8 cellular contexts compared by ENCODE assay signal in genomic region chr6:169723200-169723909, GRCh38. TPM values are rescaled to one million over a fixed set of nuclear protein-coding genes. Genes with fewer than 3 reads are reported as not detected.
DNase-seq lines count a peak whose midpoint lies in the region; ATAC-seq and TF ChIP-seq lines count a peak whose summit lies in the region.

No MANE protein-coding gene starts in this region.

- H3K9ac ChIP-seq in stomach smooth muscle (ENCODE audit: low read length in 2 of 2): peak overlapping the region; percentile 66 to 84

- ATAC-seq in GM18861 (IDR thresholded peaks at IDR 0.05; ENCODE audit: unreplicated experiment): peak; percentile 25
- ATAC-seq in HG03097 (IDR thresholded peaks at IDR 0.05; ENCODE audit: low FRiP score, unreplicated experiment): peak; percentile 28

- POLR2A ChIA-PET in AG04450 (lab: Yijun Ruan, JAX): interaction anchor here (1.1 to 1.3 kb wide), 2 partner anchors 15 to 28 kb away, joined by 3 read pairs; partner anchors contain the start of genes DYNLT2 and ERMARD

- peak; percentile 24 for DNase-seq in AG04450 (ENCODE audit: low read depth, low spot score)
- peak; percentile 66 for DNase-seq in RKO (ENCODE audit: low spot score)
- DNase-seq in activated gamma-delta T cell (lab: John Stamatoyannopoulos, UW): peak; percentile 60
- DNase-seq in foreskin fibroblast: peak; percentile 43 to 79
- peak; percentile 69 for DNase-seq in nephron progenitor cell

- TF ChIP-seq CTCF in AG04450 (IDR thresholded peaks at IDR 0.05; ENCODE audit: low read depth, low read length): no peak
- no peak for TF ChIP-seq CTCF in foreskin fibroblast (IDR thresholded peaks at IDR 0.05; ENCODE audit: low read depth, low read length)
- TF ChIP-seq CTCF in nephron progenitor cell (IDR thresholded peaks at IDR 0.05): no peak

- CTCF ChIA-PET in AG04450 (lab: Charles Lee): no interaction called here

- H3K27ac Mint-ChIP-seq in nephron progenitor cell: peak overlapping the region; percentile 98

- peaks cover 24% of the 10 kb centered on the region for H3K36me3 Mint-ChIP-seq in nephron progenitor cell (ENCODE audit: low read depth)

- peaks cover 63% of the 10 kb centered on the region for H3K4me1 Mint-ChIP-seq in nephron progenitor cell

- peaks cover 8% of the 10 kb centered on the region for H3K4me1 ChIP-seq in stomach smooth muscle (ENCODE audit: control insufficient read depth, insufficient read depth, low read length)

- H3K27me3 ChIP-seq in AG04450 (ENCODE audit: control insufficient read depth, insufficient read depth, low read length): no peaks in the 10 kb centered on the region
- H3K27me3 ChIP-seq in stomach smooth muscle (ENCODE audit: control insufficient read depth in 1 of 2, insufficient read depth in 2 of 2, low read length in 2 of 2): no peaks in the 10 kb centered on the region

- H3K27ac ChIP-seq in AG04450 (ENCODE audit: low read depth, low read length) (peak overlapping the region; percentile 79), stomach smooth muscle (ENCODE audit: low read length) (peak overlapping the region; percentile 70)

- H3K4me3 ChIP-seq in AG04450 (ENCODE audit: low read depth, low read length) (peak overlapping the region; percentile 71), foreskin fibroblast (ENCODE audit: low read depth in 1 of 2, low read length in 2 of 2) (peak overlapping the region; percentile 52 to 93), stomach smooth muscle (ENCODE audit: low read length in 2 of 2) (peak overlapping the region; percentile 80 to 84)

- H3K4me3 Mint-ChIP-seq in nephron progenitor cell: peak overlapping the region; percentile 95

- no peaks in the 10 kb centered on the region; the same call in 1 of the 2 replicates for H3K9me3 ChIP-seq in AG04450 (ENCODE audit: control insufficient read depth, insufficient read depth, low read length)
- no peaks in the 10 kb centered on the region for H3K9me3 ChIP-seq in stomach smooth muscle (ENCODE audit: control insufficient read depth in 2 of 2, low read length in 2 of 2)

- H3K27me3 Mint-ChIP-seq in nephron progenitor cell (ENCODE audit: low read depth, poor library complexity): peaks cover 3% of the 10 kb centered on the region

- H3K36me3 ChIP-seq in stomach smooth muscle (ENCODE audit: control insufficient read depth in 2 of 2, insufficient read depth in 2 of 2, low read length in 2 of 2): no peaks in the 10 kb centered on the region

- H3K9me3 Mint-ChIP-seq in nephron progenitor cell: no peaks in the 10 kb centered on the region

RNA-seq across cellular contexts. Expression of gene PHF10, which starts 0.9 kb away (rescaled TPM):
- 21.6 and 25.9 TPM in 2 replicates for polyA plus RNA-seq in AG04450 (2011; rRNA removed)
- 9.1 and 13.6 TPM in 2 replicates for polyA minus RNA-seq in AG04450 (2011; rRNA and poly(A)+ RNA removed)

RNA-seq across cellular contexts. Expression of gene C6orf120, which starts 21.4 kb away (rescaled TPM):
- polyA plus RNA-seq in AG04450 (2011; rRNA removed): 32.8 and 35.9 TPM in 2 replicates
- 9.9 and 12.9 TPM in 2 replicates for polyA minus RNA-seq in AG04450 (2011; rRNA and poly(A)+ RNA removed)

RNA-seq across cellular contexts. Expression of gene WDR27, which starts 21.5 kb away (rescaled TPM):
- polyA plus RNA-seq in AG04450 (2011; rRNA removed): 20.0 and 20.5 TPM in 2 replicates
- polyA minus RNA-seq in AG04450 (2011; rRNA and poly(A)+ RNA removed): 24.5 and 25.8 TPM in 2 replicates

RNA-seq across cellular contexts. Expression of gene DYNLT2, which starts 28.0 kb away (rescaled TPM):
- polyA plus RNA-seq in AG04450 (2011; rRNA removed): 0.46 and 0.64 TPM in 2 replicates
- polyA minus RNA-seq in AG04450 (2011; rRNA and poly(A)+ RNA removed): 0.41 and 0.61 TPM in 2 replicates

RNA-seq across cellular contexts. Expression of gene ERMARD, which starts 28.1 kb away (rescaled TPM):
- polyA plus RNA-seq in AG04450 (2011; rRNA removed): 24.8 and 26.8 TPM in 2 replicates
- polyA minus RNA-seq in AG04450 (2011; rRNA and poly(A)+ RNA removed): 9.5 and 15.6 TPM in 2 replicates

Comparison
In these comparisons a context has a peak if more than half of its experiments do, and no peak if none do; other contexts are left out.
1. Peak in every context shown above with its lines: DNase-seq, ATAC-seq, H3K4me3 ChIP-seq and H3K27ac ChIP-seq.